In the genomic region with DNA sequence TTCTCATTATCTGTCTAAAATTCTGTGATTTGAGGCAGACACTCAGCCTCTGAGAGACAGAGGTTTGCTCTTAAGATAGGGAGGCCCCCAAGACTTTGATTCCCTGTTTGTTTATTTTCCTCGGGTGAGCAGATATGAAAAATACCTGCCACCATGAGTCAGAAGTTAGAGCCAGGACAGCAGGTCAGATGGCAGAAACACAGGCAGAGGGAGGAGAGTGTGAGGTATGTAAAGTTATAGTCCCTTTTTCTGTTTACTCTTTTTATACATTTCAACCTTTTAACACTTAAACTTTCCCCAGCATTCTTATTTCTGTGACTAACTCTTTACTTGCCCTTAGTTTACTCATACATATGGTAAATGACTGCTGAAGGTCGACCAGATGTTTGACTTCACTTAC, we compare ENCODE assay signal across 30 cellular contexts.
A peak's percentile ranks its signal among the peaks of the same experiment; 100 is the strongest.
DNase-seq lines count a peak whose midpoint lies in the region; ATAC-seq, FAIRE-seq and TF ChIP-seq lines count a peak whose summit lies in the region.
"Had no signal": no experiment of that assay in that cellular context is flagged by ENCODE, and none has a peak within 500 bp of the region (broad histone marks: within the 10 kb centered on the region; RNA-seq: fewer than 3 reads in every experiment).

No MANE protein-coding gene starts in this region.

- no peak overlapping the region for H3K9ac ChIP-seq in astrocyte (ENCODE audit: low read length)
- H3K9ac ChIP-seq: GM23248 had no signal

- H3K79me2 ChIP-seq in astrocyte (ENCODE audit: insufficient read depth, low read length) = no peaks in the 10 kb centered on the region

- H3K4me3 ChIP-seq in H7 (ENCODE audit: insufficient read depth, low read depth, low read length) (no peak overlapping the region), astrocyte (ENCODE audit: insufficient read depth, low read depth, low read length) (no peak overlapping the region)
- H3K4me3 ChIP-seq: GM23248, left lung, ovary, Peyer's patch, transverse colon had no signal

- ATAC-seq in naive thymus-derived CD8-positive, alpha-beta T cell = no peak
- ATAC-seq: activated CD4-positive, alpha-beta T cell treated with anti-CD3 and anti-CD28 coated beads for 36 hours; activated CD8-positive, alpha-beta T cell treated with anti-CD3 and anti-CD28 coated beads, Interleukin-2, amount 10 ng/mL, durations not matched to agents 7 days and 5 days; left lung; stimulated activated effector memory CD8-positive, alpha-beta T cell treated with anti-CD3 and anti-CD28 coated beads, Interleukin-12 subunit alpha, Interleukin-12 subunit beta, amount 100 ng/mL, for 72 hours had no signal

- H3K36me3 ChIP-seq in H7 (replicated peaks; ENCODE audit: control insufficient read depth, insufficient read depth, low read length) (no peaks in the 10 kb centered on the region), astrocyte (ENCODE audit: insufficient read depth, low read length) (no peaks in the 10 kb centered on the region)
- H3K36me3 ChIP-seq: left lung, ovary, Peyer's patch, transverse colon had no signal

- POLR2A ChIA-PET in naive thymus-derived CD8-positive, alpha-beta T cell (lab: Charles Lee) = no interaction called here

- H3K4me1 Mint-ChIP-seq in astrocyte (ENCODE audit: low read depth, unreplicated experiment) (peaks cover 17% of the 10 kb centered on the region), osteocyte (ENCODE audit: unreplicated experiment) (peaks cover 13% of the 10 kb centered on the region)
- no peaks in the 10 kb centered on the region for H3K4me1 Mint-ChIP-seq in naive thymus-derived CD8-positive, alpha-beta T cell
- H3K4me1 Mint-ChIP-seq: activated CD4-positive, alpha-beta T cell treated with anti-CD3 and anti-CD28 coated beads for 36 hours; IgD-negative memory B cell; stimulated activated effector memory CD8-positive, alpha-beta T cell treated with anti-CD3 and anti-CD28 coated beads, Interleukin-12 subunit alpha, Interleukin-12 subunit beta, amount 100 ng/mL, for 72 hours had no signal

- no peak for FAIRE-seq in astrocyte (lab: Jason Lieb, UNC)
- FAIRE-seq: colon had no signal

- H3K9me3 ChIP-seq in astrocyte (ENCODE audit: insufficient read depth, low read depth, low read length) = no peaks in the 10 kb centered on the region
- H3K9me3 ChIP-seq: left lung, ovary, Peyer's patch, transverse colon had no signal

- H3K36me3 Mint-ChIP-seq in astrocyte (ENCODE audit: low read depth, unreplicated experiment) = no peaks in the 10 kb centered on the region
- no peaks in the 10 kb centered on the region for H3K36me3 Mint-ChIP-seq in osteocyte (ENCODE audit: unreplicated experiment)
- H3K36me3 Mint-ChIP-seq in naive thymus-derived CD8-positive, alpha-beta T cell = no peaks in the 10 kb centered on the region
- H3K36me3 Mint-ChIP-seq: IgD-negative memory B cell; stimulated activated effector memory CD8-positive, alpha-beta T cell treated with anti-CD3 and anti-CD28 coated beads, Interleukin-12 subunit alpha, Interleukin-12 subunit beta, amount 100 ng/mL, for 72 hours had no signal

- H3K27me3 Mint-ChIP-seq in astrocyte (ENCODE audit: low read depth, unreplicated experiment) = peaks cover 3% of the 10 kb centered on the region
- peaks cover 13% of the 10 kb centered on the region for H3K27me3 Mint-ChIP-seq in osteocyte (ENCODE audit: unreplicated experiment)
- peaks cover 14 to 46% (median 24%) of the 10 kb centered on the region in 5 donors for H3K27me3 Mint-ChIP-seq in naive thymus-derived CD8-positive, alpha-beta T cell

- H3K9me3 Mint-ChIP-seq in astrocyte (ENCODE audit: unreplicated experiment) = peaks cover 3% of the 10 kb centered on the region
- H3K9me3 Mint-ChIP-seq in osteocyte (ENCODE audit: unreplicated experiment) = no peaks in the 10 kb centered on the region
- H3K9me3 Mint-ChIP-seq in naive thymus-derived CD8-positive, alpha-beta T cell = peaks cover 0 to 3% (median 0%) of the 10 kb centered on the region in 9 donors
- H3K9me3 Mint-ChIP-seq: activated T-helper 2 cell treated with anti-CD3 and anti-CD28 coated beads, Interferon-gamma antibody, Interleukin-2, Interleukin-4, amounts not matched to agents 10 μg/mL and 5 μg/mL and 100 μg/mL, durations not matched to agents 14 hours and 24 hours and 36 hours; stimulated activated effector memory CD8-positive, alpha-beta T cell treated with anti-CD3 and anti-CD28 coated beads, Interleukin-12 subunit alpha, Interleukin-12 subunit beta, amount 100 ng/mL, for 72 hours had no signal

- TF ChIP-seq CTCF in astrocyte (IDR thresholded peaks at IDR 0.05; ENCODE audit: insufficient read depth, low read depth, low read length) (no peak), osteocyte (IDR thresholded peaks at IDR 0.05) (no peak)

- H3K4me3 Mint-ChIP-seq in astrocyte (ENCODE audit: unreplicated experiment) = no peak overlapping the region
- H3K4me3 Mint-ChIP-seq in osteocyte (ENCODE audit: unreplicated experiment) = no peak overlapping the region
- H3K4me3 Mint-ChIP-seq in naive thymus-derived CD8-positive, alpha-beta T cell = no peak overlapping the region
- H3K4me3 Mint-ChIP-seq: activated CD4-positive, alpha-beta T cell treated with anti-CD3 and anti-CD28 coated beads for 36 hours; activated CD8-positive, alpha-beta T cell treated with anti-CD3 and anti-CD28 coated beads, Interleukin-2, amount 10 ng/mL, durations not matched to agents 7 days and 5 days; IgD-negative memory B cell; stimulated activated effector memory CD8-positive, alpha-beta T cell treated with anti-CD3 and anti-CD28 coated beads, Interleukin-12 subunit alpha, Interleukin-12 subunit beta, amount 100 ng/mL, for 72 hours had no signal

- H2AFZ ChIP-seq in astrocyte (ENCODE audit: low read depth, low read length) = no peak overlapping the region
- H2AFZ ChIP-seq: GM23248 had no signal

- no peaks in the 10 kb centered on the region for H3K4me1 ChIP-seq in astrocyte (ENCODE audit: insufficient read depth, low read length)
- H3K4me1 ChIP-seq: left lung, Peyer's patch, transverse colon had no signal

- peak overlapping the region; percentile 13 for H3K4me2 ChIP-seq in astrocyte (ENCODE audit: low read length)

- no peak overlapping the region for H3K27ac ChIP-seq in astrocyte (ENCODE audit: low read depth, low read length)
- H3K27ac ChIP-seq: GM23248, left lung, ovary, Peyer's patch, transverse colon, VCaP had no signal

- H3K27me3 ChIP-seq in H7 (ENCODE audit: control insufficient read depth, insufficient read depth, low read length) (no peaks in the 10 kb centered on the region), astrocyte (ENCODE audit: insufficient read depth, low read length) (no peaks in the 10 kb centered on the region)
- H3K27me3 ChIP-seq: left lung, ovary, Peyer's patch, transverse colon had no signal

- no peak overlapping the region for H3K27ac Mint-ChIP-seq in astrocyte (ENCODE audit: unreplicated experiment)
- peak overlapping the region; percentile 61 for H3K27ac Mint-ChIP-seq in osteocyte (ENCODE audit: unreplicated experiment)
- H3K27ac Mint-ChIP-seq in naive thymus-derived CD8-positive, alpha-beta T cell = no peak overlapping the region
- H3K27ac Mint-ChIP-seq: activated CD4-positive, alpha-beta T cell treated with anti-CD3 and anti-CD28 coated beads for 36 hours; activated CD8-positive, alpha-beta T cell treated with anti-CD3 and anti-CD28 coated beads, Interleukin-2, amount 10 ng/mL, durations not matched to agents 7 days and 5 days; activated T-helper 2 cell treated with anti-CD3 and anti-CD28 coated beads, Interferon-gamma antibody, Interleukin-2, Interleukin-4, amounts not matched to agents 10 μg/mL and 5 μg/mL and 100 μg/mL, durations not matched to agents 14 hours and 24 hours and 36 hours; IgD-negative memory B cell; stimulated activated effector memory CD8-positive, alpha-beta T cell treated with anti-CD3 and anti-CD28 coated beads, Interleukin-12 subunit alpha, Interleukin-12 subunit beta, amount 100 ng/mL, for 72 hours had no signal

- DNase-seq in H7 (peak; percentile 15), astrocyte (ENCODE audit: low read depth) (peak; percentile 9), kidney tubule cell (ENCODE audit: low spot score) (peak; percentile 43), osteocyte (ENCODE audit: extremely low spot score, unreplicated experiment) (no peak), amniotic stem cell (lab: John Stamatoyannopoulos, UW) (no peak), Kasumi-1 (lab: John Stamatoyannopoulos, UW) (no peak), glomerular visceral epithelial cell (ENCODE audit: extremely low spot score) (no peak)
- no peak for DNase-seq in naive thymus-derived CD8-positive, alpha-beta T cell
- DNase-seq: activated CD4-positive, alpha-beta T cell treated with anti-CD3 and anti-CD28 coated beads for 36 hours; activated CD8-positive, alpha-beta T cell treated with anti-CD3 and anti-CD28 coated beads, Interleukin-2, amount 10 ng/mL, durations not matched to agents 7 days and 5 days; activated naive CD4-positive, alpha-beta T cell treated with anti-CD3 and anti-CD28 coated beads, Interleukin-2, amount 50 U/mL, for 16 hours; DMS53; effector CD4-positive, alpha-beta T cell; GM23248; left lung; mesendoderm; NCI-H1105; NCI-H2029; NCI-H2227 treated with DMSO at 0.1 percent for 48 hours; ovary; Peyer's patch; retina; SIG-M5; T-helper 9 cell; transverse colon had no signal

- H4K20me1 ChIP-seq in astrocyte (ENCODE audit: insufficient read depth, low read length) = no peaks in the 10 kb centered on the region

Comparison
In these comparisons a context has a peak if more than half of its experiments do, and no peak if none do; other contexts are left out.
1. DNase-seq: peak in H7 (single experiment), astrocyte (single experiment) and kidney tubule cell (single experiment); none in osteocyte (single experiment), amniotic stem cell (single experiment), Kasumi-1 (0 of 2), glomerular visceral epithelial cell (single experiment) and naive thymus-derived CD8-positive, alpha-beta T cell (0 of 10).